Comparison of ENCODE assay signal across 8 cellular contexts in genomic region chr3:78728406-78729145, GRCh38.
DNase-seq lines count a peak whose midpoint lies in the region; ATAC-seq, FAIRE-seq and TF ChIP-seq lines count a peak whose summit lies in the region.

No MANE protein-coding gene starts in this region.

- WGBS in prostate gland = 18% methylated on average over 5 of the region's 5 CpGs

- intact Hi-C loops in prostate gland (cut with DNase I) = no loop called here

- no peak for ATAC-seq in GM19467 (IDR thresholded peaks at IDR 0.05; ENCODE audit: unreplicated experiment)
- ATAC-seq in HG03439 (IDR thresholded peaks at IDR 0.05; ENCODE audit: unreplicated experiment) = no peak
- ATAC-seq in HG03521 (IDR thresholded peaks at IDR 0.05; ENCODE audit: unreplicated experiment) = no peak

- H3K27ac ChIP-seq in prostate gland = no peak overlapping the region

- DNase-seq in GM03348 (ENCODE audit: low spot score) = peak; percentile 23
- peak; percentile 45 for DNase-seq in NCI-H524 treated with DMSO at 0.1 percent for 48 hours (lab: John Stamatoyannopoulos, UW)
- DNase-seq in fibroblast of the aortic adventitia (ENCODE audit: low read depth) = peak; percentile 59
- peak; percentile 46 for DNase-seq in prostate gland (ENCODE audit: low spot score)
- DNase-seq in urothelium cell line (ENCODE audit: low spot score) = no peak

- no peak for FAIRE-seq in urothelium cell line (lab: Jason Lieb, UNC)

- no peaks in the 10 kb centered on the region for H3K9me3 ChIP-seq in prostate gland

- TF ChIP-seq POLR2A in prostate gland (IDR thresholded peaks at IDR 0.05) = no peak

- H3K4me1 ChIP-seq in prostate gland (replicated peaks) = no peaks in the 10 kb centered on the region

- TF ChIP-seq CTCF in fibroblast of the aortic adventitia (IDR thresholded peaks at IDR 0.05; ENCODE audit: insufficient read depth, low read length) = no peak
- TF ChIP-seq CTCF in prostate gland (IDR thresholded peaks at IDR 0.05) = no peak

- H3K27me3 ChIP-seq in prostate gland (replicated peaks; ENCODE audit: insufficient read depth) = no peaks in the 10 kb centered on the region

- no peaks in the 10 kb centered on the region for H3K36me3 ChIP-seq in prostate gland

- H3K4me3 ChIP-seq in fibroblast of the aortic adventitia (ENCODE audit: low read depth, low read length) (no peak overlapping the region), prostate gland (no peak overlapping the region)
